8 cellular contexts compared by ENCODE assay signal in genomic region chr11:35138949-35139881, GRCh38. TPM values are rescaled to one million over a fixed set of nuclear protein-coding genes. Genes with fewer than 3 reads are reported as not detected.
A peak's percentile ranks its signal among the peaks of the same experiment; 100 is the strongest.
DNase-seq lines count a peak whose midpoint lies in the region; TF ChIP-seq lines count a peak whose summit lies in the region.

Gene CD44 (plus strand): TSS chr11:35139171. CDS start chr11:35139304, 133 bp downstream.

- POLR2A ChIA-PET in HEK293T (lab: Yijun Ruan, JAX): no interaction called here

- CTCF ChIA-PET in HEK293T (lab: Yijun Ruan, JAX): no interaction called here

- peak within 1 kb of the TSS; percentile 93 for H3K4me3 Mint-ChIP-seq in endothelial cell (ENCODE audit: unreplicated experiment)

- H3K36me3 Mint-ChIP-seq in endothelial cell (ENCODE audit: low read depth, unreplicated experiment): peaks cover 10% of the 10 kb centered on the region

- peaks cover 21% of the 10 kb centered on the region for H3K4me1 Mint-ChIP-seq in endothelial cell (ENCODE audit: unreplicated experiment)

- no peaks in the 10 kb centered on the region for H3K9me3 ChIP-seq in ES-I3 (ENCODE audit: control insufficient read depth, insufficient read depth, low read length)
- no peaks in the 10 kb centered on the region for H3K9me3 ChIP-seq in HAP-1

- H3K27me3 ChIP-seq in HAP-1 (ENCODE audit: low read depth): peaks cover 27% of the 10 kb centered on the region

- H3K27ac Mint-ChIP-seq in endothelial cell (ENCODE audit: unreplicated experiment): no peak within 1 kb of the TSS

- peak within 1 kb of the TSS; percentile 85 for H3K9ac ChIP-seq in ES-I3 (ENCODE audit: low read depth, low read length)

- H3K36me3 ChIP-seq in ES-I3 (ENCODE audit: insufficient read depth, low read length) (no peaks in the 10 kb centered on the region), HAP-1 (replicated peaks) (no peaks in the 10 kb centered on the region)

- peak within 1 kb of the TSS; percentile 24 for H3K4me3 ChIP-seq in HAP-1

- peak in 1 of 2 experiments; percentile 28 for DNase-seq in HAP-1 (ENCODE audit: low spot score in 2 of 2)
- peak; percentile 33 for DNase-seq in NCI-H526 treated with DMSO at 0.1 percent for 48 hours (lab: John Stamatoyannopoulos, UW)
- peak in 2 of 3 experiments; percentile 35 to 56 for DNase-seq in activated CD8-positive, alpha-beta memory T cell treated with anti-CD3 and anti-CD28 coated beads for 48 hours (ENCODE audit: low read depth in 2 of 3, low spot score in 2 of 3)
- DNase-seq in endothelial cell (ENCODE audit: low spot score): peak; percentile 20
- DNase-seq in mucosa of gallbladder (ENCODE audit: low spot score): peak; percentile 64
- DNase-seq in stimulated activated CD8-positive, alpha-beta memory T cell treated with anti-CD3 and anti-CD28 coated beads, Interleukin-4, amount 100 ng/mL, for 48 hours: peak; percentile 77
- DNase-seq in HEK293T (ENCODE audit: extremely low spot score): no peak

- in situ Hi-C loops in HAP-1 (cut with MboI; ENCODE audit: low sequenced_read_pairs): no loop called here

- peaks cover 8% of the 10 kb centered on the region for H3K27me3 Mint-ChIP-seq in endothelial cell (ENCODE audit: unreplicated experiment)

- no peak for TF ChIP-seq CTCF in endothelial cell (IDR thresholded peaks at IDR 0.05; ENCODE audit: unreplicated experiment)

- H3K4me1 ChIP-seq in ES-I3 (ENCODE audit: insufficient read depth, low read length) (peaks cover 9% of the 10 kb centered on the region; the same call in 1 of the 2 replicates), HAP-1 (no peaks in the 10 kb centered on the region)

- no peaks in the 10 kb centered on the region for H3K9me3 Mint-ChIP-seq in endothelial cell (ENCODE audit: unreplicated experiment)

TF ChIP-seq in HEK293T, 16 proteins besides CTCF, POLR2A, EP300 and RAD21:
- TF ChIP-seq HDGF (IDR thresholded peaks at IDR 0.05; ENCODE audit: borderline replicate concordance) (no peak), ZNF384 (IDR thresholded peaks at IDR 0.05) (no peak), CTBP1 (IDR thresholded peaks at IDR 0.05; ENCODE audit: borderline replicate concordance) (no peak), BHLHE40 (IDR thresholded peaks at IDR 0.05; ENCODE audit: borderline replicate concordance) (no peak), LEF1 (IDR thresholded peaks at IDR 0.05; ENCODE audit: borderline replicate concordance) (no peak), ELF4 (IDR thresholded peaks at IDR 0.05) (no peak), ARNT (IDR thresholded peaks at IDR 0.05) (no peak)
- TF ChIP-seq, protein P1, sequence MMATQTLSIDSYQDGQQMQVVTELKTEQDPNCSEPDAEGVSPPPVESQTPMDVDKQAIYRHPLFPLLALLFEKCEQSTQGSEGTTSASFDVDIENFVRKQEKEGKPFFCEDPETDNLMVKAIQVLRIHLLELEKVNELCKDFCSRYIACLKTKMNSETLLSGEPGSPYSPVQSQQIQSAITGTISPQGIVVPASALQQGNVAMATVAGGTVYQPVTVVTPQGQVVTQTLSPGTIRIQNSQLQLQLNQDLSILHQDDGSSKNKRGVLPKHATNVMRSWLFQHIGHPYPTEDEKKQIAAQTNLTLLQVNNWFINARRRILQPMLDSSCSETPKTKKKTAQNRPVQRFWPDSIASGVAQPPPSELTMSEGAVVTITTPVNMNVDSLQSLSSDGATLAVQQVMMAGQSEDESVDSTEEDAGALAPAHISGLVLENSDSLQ (IDR thresholded peaks at IDR 0.05): no peak

RNA-seq across cellular contexts. Expression of gene CD44, which starts in this region (rescaled TPM):
- 155 TPM for total RNA-seq in endothelial cell (ENCODE audit: unreplicated experiment)
- 356 TPM for total RNA-seq in mucosa of gallbladder
